In genomic region chr5:171310334-171310815, GRCh38 we compare ENCODE assay signal across 17 cellular contexts. TPM values are rescaled to one million over a fixed set of nuclear protein-coding genes. Genes with fewer than 3 reads are reported as not detected.
DNase-seq lines count a peak whose midpoint lies in the region; ATAC-seq and TF ChIP-seq lines count a peak whose summit lies in the region.
"Had no signal": no experiment of that assay in that cellular context is flagged by ENCODE, and none has a peak within 500 bp of the region (broad histone marks: within the 10 kb centered on the region; RNA-seq: fewer than 3 reads in every experiment).

No MANE protein-coding gene starts in this region.

- no peaks in the 10 kb centered on the region for H3K9me3 Mint-ChIP-seq in endodermal cell

- no peak overlapping the region for H2BK120ac ChIP-seq in trophoblast cell (ENCODE audit: insufficient read depth, low read length, poor library complexity)

- no peak overlapping the region for H4K8ac ChIP-seq in trophoblast cell (ENCODE audit: low read depth, low read length)

- H3K23ac ChIP-seq in trophoblast cell (ENCODE audit: low read length): no peak overlapping the region

- no peaks in the 10 kb centered on the region for H3K79me1 ChIP-seq in trophoblast cell (ENCODE audit: low read length)

- H3K27me3 ChIP-seq in PC-3 (ENCODE audit: low read length) (peaks cover 25% of the 10 kb centered on the region), endodermal cell (ENCODE audit: control insufficient read depth, insufficient read depth, low read length, poor library complexity, severe bottlenecking) (peaks cover 100% of the 10 kb centered on the region), trophoblast cell (ENCODE audit: insufficient read depth, low read length) (peaks cover 91% of the 10 kb centered on the region)

- peaks cover 7% of the 10 kb centered on the region; the same call in 1 of the 2 replicates for H3K4me1 ChIP-seq in PC-3 (ENCODE audit: insufficient read depth, low read length)
- H3K4me1 ChIP-seq in endodermal cell (ENCODE audit: control insufficient read depth, insufficient read depth, low read length): peaks cover 7% of the 10 kb centered on the region
- H3K4me1 ChIP-seq in trophoblast cell (ENCODE audit: control insufficient read depth in 1 of 2, insufficient read depth in 2 of 2, low read length in 2 of 2): peaks cover 23 to 30% of the 10 kb centered on the region in 2 experiments

- H3K36me3 Mint-ChIP-seq in endodermal cell (ENCODE audit: low read depth): no peaks in the 10 kb centered on the region
- H3K36me3 Mint-ChIP-seq: CD4-positive, alpha-beta memory T cell had no signal

- intact Hi-C loops in PC-3 (cut with micrococcal nuclease): no loop called here

- no peak overlapping the region for H3K4me3 ChIP-seq in GM12875 (ENCODE audit: low read depth, low read length)
- H3K4me3 ChIP-seq in PC-3 (ENCODE audit: low read length): peak overlapping the region; percentile 23
- H3K4me3 ChIP-seq in endodermal cell (ENCODE audit: low read length): no peak overlapping the region
- H3K4me3 ChIP-seq in trophoblast cell (ENCODE audit: low read depth, low read length): no peak overlapping the region
- H3K4me3 ChIP-seq: adrenal gland, left lung, right atrium auricular region, vagina had no signal

- H2AK5ac ChIP-seq in trophoblast cell (ENCODE audit: low read length): no peak overlapping the region

- no peaks in the 10 kb centered on the region for H3K36me3 ChIP-seq in PC-3 (ENCODE audit: low read depth, low read length)
- H3K36me3 ChIP-seq in endodermal cell (ENCODE audit: control insufficient read depth, insufficient read depth, low read length): no peaks in the 10 kb centered on the region
- no peaks in the 10 kb centered on the region for H3K36me3 ChIP-seq in trophoblast cell (ENCODE audit: control insufficient read depth in 1 of 2, insufficient read depth in 2 of 2, low read length in 2 of 2)
- H3K36me3 ChIP-seq: adrenal gland, heart right ventricle, left lung, right atrium auricular region, vagina had no signal

- no peak overlapping the region for H3K27ac ChIP-seq in PC-3 (ENCODE audit: low read length)
- no peak overlapping the region for H3K27ac ChIP-seq in endodermal cell (ENCODE audit: low read depth, low read length)
- no peak overlapping the region for H3K27ac ChIP-seq in trophoblast cell (ENCODE audit: low read depth, low read length)
- H3K27ac ChIP-seq: adrenal gland, heart right ventricle, left lung, right atrium auricular region, vagina had no signal

- H2BK12ac ChIP-seq in trophoblast cell (ENCODE audit: low read length): no peak overlapping the region

- DNase-seq in PC-3 (no peak), endodermal cell (no peak), trophoblast cell (no peak), NCI-H345 treated with DMSO at 0.1 percent for 48 hours (lab: John Stamatoyannopoulos, UW; ENCODE audit: unreplicated experiment) (no peak)
- DNase-seq: adrenal gland; CD4-positive, alpha-beta memory T cell; heart right ventricle; stimulated activated CD4-positive, alpha-beta T cell treated with anti-CD3 and anti-CD28 coated beads, Interleukin-4, amount 100 ng/mL, for 4 hours; stimulated activated naive CD4-positive, alpha-beta T cell had no signal

- no TSS peak for BruUV-seq in PC-3 (replicated peaks; lab: Mats Ljungman, UMichigan)

- no peak overlapping the region for H2BK5ac ChIP-seq in trophoblast cell (ENCODE audit: low read depth, low read length, poor library complexity)

- peak overlapping the region; percentile 63; the same call in 1 of the 2 replicates for H3K4me2 ChIP-seq in PC-3 (ENCODE audit: low read length)
- peak overlapping the region; percentile 46 for H3K4me2 ChIP-seq in trophoblast cell (ENCODE audit: low read length)

- H3K27ac Mint-ChIP-seq in endodermal cell: no peak overlapping the region
- H3K27ac Mint-ChIP-seq: CD4-positive, alpha-beta memory T cell had no signal

- WGBS in endodermal cell (ENCODE audit: insufficient coverage in 1 of 2, insufficient read length in 1 of 2), 2 experiments: 6 to 13% methylated on average over 3 to 26 of the region's 27 CpGs
- no CpG with 5 or more reads among the region's 27 CpGs for WGBS in trophoblast cell (ENCODE audit: extremely low coverage, insufficient coverage, insufficient read length)

- no peak overlapping the region for H3K4ac ChIP-seq in trophoblast cell (ENCODE audit: low read depth, low read length)

- peak overlapping the region; percentile 18 for H3K4me3 Mint-ChIP-seq in endodermal cell

- no peak overlapping the region for H4K91ac ChIP-seq in trophoblast cell (ENCODE audit: low read depth, low read length)

- H3K9me2 ChIP-seq in PC-3 (replicated peaks; ENCODE audit: low read length): no peaks in the 10 kb centered on the region

- H3K4me1 Mint-ChIP-seq in endodermal cell: no peaks in the 10 kb centered on the region

- H3F3A ChIP-seq in PC-3 (ENCODE audit: low read length, unreplicated experiment): no peaks in the 10 kb centered on the region

- no peak for ATAC-seq in PC-3
- no peak for ATAC-seq in GM18519 (IDR thresholded peaks at IDR 0.05; ENCODE audit: low FRiP score, unreplicated experiment)
- no peak for ATAC-seq in HG03469 (IDR thresholded peaks at IDR 0.05; ENCODE audit: unreplicated experiment)
- ATAC-seq: heart right ventricle had no signal

- CTCF ChIA-PET in PC-3 (lab: Charles Lee): no interaction called here

- H3K79me2 ChIP-seq in PC-3 (ENCODE audit: low read length): no peaks in the 10 kb centered on the region
- no peaks in the 10 kb centered on the region for H3K79me2 ChIP-seq in trophoblast cell (ENCODE audit: control insufficient read depth, insufficient read depth, low read length, poor library complexity)

- POLR2A ChIA-PET in PC-3 (lab: Charles Lee; ENCODE audit: unreplicated experiment): no interaction called here

- peak overlapping the region; percentile 79 for H2AFZ ChIP-seq in PC-3 (ENCODE audit: low read length)
- no peak overlapping the region for H2AFZ ChIP-seq in trophoblast cell (ENCODE audit: insufficient read depth, low read length, poor library complexity)

- peak; percentile 40 for TF ChIP-seq CTCF in GM12875 (IDR thresholded peaks at IDR 0.05; ENCODE audit: borderline replicate concordance, insufficient read depth, low read depth, low read length)
- no peak for TF ChIP-seq CTCF in PC-3 (conservative IDR thresholded peaks at IDR 0.05; ENCODE audit: low read depth, low read length)
- no peak for TF ChIP-seq CTCF in endodermal cell (conservative IDR thresholded peaks at IDR 0.05)

- H3K9me3 ChIP-seq in PC-3 (ENCODE audit: low read length): no peaks in the 10 kb centered on the region
- H3K9me3 ChIP-seq in endodermal cell (ENCODE audit: control insufficient read depth, low read length): no peaks in the 10 kb centered on the region
- peaks cover 6% of the 10 kb centered on the region for H3K9me3 ChIP-seq in trophoblast cell (ENCODE audit: insufficient read depth, low read depth, low read length)
- H3K9me3 ChIP-seq: adrenal gland, heart right ventricle, left lung, right atrium auricular region, vagina had no signal

- peaks cover 97% of the 10 kb centered on the region for H3K27me3 Mint-ChIP-seq in endodermal cell (ENCODE audit: insufficient read depth)

- H4K20me1 ChIP-seq in PC-3 (ENCODE audit: low read length): no peaks in the 10 kb centered on the region

- H4K12ac ChIP-seq in trophoblast cell (ENCODE audit: low read depth, low read length): no peak overlapping the region

- H3K9ac ChIP-seq in PC-3 (ENCODE audit: low read length): no peak overlapping the region
- H3K9ac ChIP-seq in endodermal cell (ENCODE audit: extremely low read depth, low read length, poor library complexity, severe bottlenecking): no peak overlapping the region
- no peak overlapping the region for H3K9ac ChIP-seq in trophoblast cell (ENCODE audit: low read length)

- H3K18ac ChIP-seq in trophoblast cell (ENCODE audit: low read length): no peak overlapping the region

- H3K14ac ChIP-seq in trophoblast cell (ENCODE audit: low read length): no peak overlapping the region

RNA-seq across cellular contexts. Expression of gene TLX3, which starts 1.3 kb away (rescaled TPM):
- total RNA-seq in PC-3 (2014; rRNA removed) (not detected in 2 replicates), endodermal cell (not detected)
- 13.1 TPM for polyA plus RNA-seq in endodermal cell (2013, experiment 1 of 2)
- polyA plus RNA-seq in endodermal cell (2013, experiment 2 of 2): 9.2 TPM
- not detected in 2 replicates for polyA plus RNA-seq in trophoblast cell (2013)
- total RNA-seq: adrenal gland; CD4-positive, alpha-beta memory T cell; heart right ventricle; left lung; M059J; right atrium auricular region; vagina had no signal
- polyA plus RNA-seq: adrenal gland; CD4-positive, alpha-beta memory T cell; esophagus; heart right ventricle had no signal
